9 cellular contexts compared by ENCODE assay signal in genomic region chr3:106208979-106209378, GRCh38.
DNase-seq lines count a peak whose midpoint lies in the region; ATAC-seq, FAIRE-seq and TF ChIP-seq lines count a peak whose summit lies in the region.
"Had no signal": no experiment of that assay in that cellular context is flagged by ENCODE, and none has a peak within 500 bp of the region (broad histone marks: within the 10 kb centered on the region; RNA-seq: fewer than 3 reads in every experiment).

No MANE protein-coding gene starts in this region.

- H3K27me3 Mint-ChIP-seq in CD4-positive, CD25-positive, alpha-beta regulatory T cell = no peaks in the 10 kb centered on the region
- no peaks in the 10 kb centered on the region for H3K27me3 Mint-ChIP-seq in HFFc6 (ENCODE audit: insufficient read depth)

- no peaks in the 10 kb centered on the region for H3K9me3 ChIP-seq in CD4-positive, CD25-positive, alpha-beta regulatory T cell (ENCODE audit: control insufficient read depth in 2 of 2, low read length in 2 of 2)
- no peaks in the 10 kb centered on the region for H3K9me3 ChIP-seq in kidney (ENCODE audit: control insufficient read depth in 1 of 2, low read length in 2 of 2)
- H3K9me3 ChIP-seq: prostate gland had no signal

- in situ Hi-C loops in astrocyte of the spinal cord (cut with HindIII; ENCODE audit: low sequenced_read_pairs) = no loop called here

- DNase-seq in CD4-positive, CD25-positive, alpha-beta regulatory T cell = peak in 2 of 3 donors; percentile 23 to 34
- DNase-seq in HFFc6 (peak; percentile 23), astrocyte of the spinal cord (ENCODE audit: low read depth, low spot score) (peak; percentile 30), kidney (no peak), GM19240 (ENCODE audit: insufficient read length, low spot score) (no peak), NAMALWA (ENCODE audit: low spot score) (no peak)
- DNase-seq in activated effector memory CD4-positive, alpha-beta T cell treated with Interleukin-2 at 50 U/mL for 16 hours = no peak

- H3K36me3 Mint-ChIP-seq in CD4-positive, CD25-positive, alpha-beta regulatory T cell = peaks cover 3% of the 10 kb centered on the region
- peaks cover 6% of the 10 kb centered on the region; the same call in 1 of the 2 replicates for H3K36me3 Mint-ChIP-seq in HFFc6 (ENCODE audit: low read depth)

- peak; percentile 66 for FAIRE-seq in kidney (lab: Jason Lieb, UNC)

- intact Hi-C loops in kidney (cut with DNase I) = no loop called here

- H3K4me1 ChIP-seq in CD4-positive, CD25-positive, alpha-beta regulatory T cell (ENCODE audit: control insufficient read depth, insufficient read depth, low read length, poor library complexity, severe bottlenecking) = peaks cover 16% of the 10 kb centered on the region
- peaks cover 0 to 3% of the 10 kb centered on the region in 2 donors for H3K4me1 ChIP-seq in kidney (ENCODE audit: control insufficient read depth in 1 of 2, insufficient read depth in 1 of 2, low read depth in 1 of 2, low read length in 2 of 2)
- H3K4me1 ChIP-seq: prostate gland had no signal

- peaks cover 0 to 4% (median 0%) of the 10 kb centered on the region in 7 donors for H3K9me3 Mint-ChIP-seq in CD4-positive, CD25-positive, alpha-beta regulatory T cell
- no peaks in the 10 kb centered on the region for H3K9me3 Mint-ChIP-seq in HFFc6

- no peak overlapping the region for H3K27ac Mint-ChIP-seq in CD4-positive, CD25-positive, alpha-beta regulatory T cell
- no peak overlapping the region for H3K27ac Mint-ChIP-seq in HFFc6

- no peaks in the 10 kb centered on the region for H3K36me3 ChIP-seq in CD4-positive, CD25-positive, alpha-beta regulatory T cell (ENCODE audit: control insufficient read depth, insufficient read depth, low read length)
- no peaks in the 10 kb centered on the region for H3K36me3 ChIP-seq in kidney (ENCODE audit: control insufficient read depth in 1 of 2, insufficient read depth in 2 of 2, low read length in 2 of 2)
- H3K36me3 ChIP-seq: prostate gland had no signal

- no peak overlapping the region for H3K27ac ChIP-seq in CD4-positive, CD25-positive, alpha-beta regulatory T cell (ENCODE audit: insufficient read depth, low read length, poor library complexity, severe bottlenecking)
- H3K27ac ChIP-seq in kidney (ENCODE audit: low read depth in 2 of 2, low read length in 2 of 2) = no peak overlapping the region
- H3K27ac ChIP-seq: coronary artery, prostate gland had no signal

- ATAC-seq in CD4-positive, CD25-positive, alpha-beta regulatory T cell (ENCODE audit: low read depth in 2 of 2) = peak in 1 of 2 donors; percentile 61

- peaks cover 20 to 46% (median 33%) of the 10 kb centered on the region in 4 donors for H3K4me1 Mint-ChIP-seq in CD4-positive, CD25-positive, alpha-beta regulatory T cell
- H3K4me1 Mint-ChIP-seq in HFFc6 (ENCODE audit: low read depth) = peaks cover 39% of the 10 kb centered on the region

- H3K27me3 ChIP-seq in CD4-positive, CD25-positive, alpha-beta regulatory T cell (ENCODE audit: control insufficient read depth, insufficient read depth, low read length) = no peaks in the 10 kb centered on the region

- peak; percentile 69 for TF ChIP-seq CTCF in HFFc6 (IDR thresholded peaks at IDR 0.05)
- TF ChIP-seq CTCF in astrocyte of the spinal cord (IDR thresholded peaks at IDR 0.05; ENCODE audit: low read depth, low read length) = peak; percentile 29
- TF ChIP-seq CTCF in kidney (IDR thresholded peaks at IDR 0.05; ENCODE audit: borderline replicate concordance, extremely low read depth, insufficient read depth) = no peak

- H3K4me3 Mint-ChIP-seq in CD4-positive, CD25-positive, alpha-beta regulatory T cell = no peak overlapping the region
- H3K4me3 Mint-ChIP-seq in HFFc6 = no peak overlapping the region

- H3K9ac ChIP-seq in kidney (ENCODE audit: low read length in 2 of 2) = no peak overlapping the region

- H3K4me3 ChIP-seq in CD4-positive, CD25-positive, alpha-beta regulatory T cell (ENCODE audit: low read depth, low read length) = no peak overlapping the region
- H3K4me3 ChIP-seq in astrocyte of the spinal cord (ENCODE audit: low read depth, low read length) = no peak overlapping the region
- no peak overlapping the region for H3K4me3 ChIP-seq in kidney (ENCODE audit: low read length in 2 of 2)
- H3K4me3 ChIP-seq: coronary artery, prostate gland had no signal

Comparison
In these comparisons a context has a peak if more than half of its experiments do, and no peak if none do; other contexts are left out.
1. DNase-seq: peak in CD4-positive, CD25-positive, alpha-beta regulatory T cell (2 of 3), HFFc6 (single experiment) and astrocyte of the spinal cord (single experiment); none in kidney (single experiment), GM19240 (single experiment), NAMALWA (single experiment) and activated effector memory CD4-positive, alpha-beta T cell treated with Interleukin-2 at 50 U/mL for 16 hours (single experiment).